Comparison of ENCODE assay signal across 1 cellular context in genomic region chr3:76096036-76096435, GRCh38.
TF ChIP-seq lines count a peak whose summit lies in the region.

No MANE protein-coding gene starts in this region.

TF ChIP-seq in GM23338, 12 proteins besides CTCF, POLR2A, EP300 and RAD21 (continued from another document):
- no peak for TF ChIP-seq ZNF462 (CRISPR knock-in tag; IDR thresholded peaks at IDR 0.05)
TF ChIP-seq in GM23338: peak in this region for 0.
